In the genomic region with DNA sequence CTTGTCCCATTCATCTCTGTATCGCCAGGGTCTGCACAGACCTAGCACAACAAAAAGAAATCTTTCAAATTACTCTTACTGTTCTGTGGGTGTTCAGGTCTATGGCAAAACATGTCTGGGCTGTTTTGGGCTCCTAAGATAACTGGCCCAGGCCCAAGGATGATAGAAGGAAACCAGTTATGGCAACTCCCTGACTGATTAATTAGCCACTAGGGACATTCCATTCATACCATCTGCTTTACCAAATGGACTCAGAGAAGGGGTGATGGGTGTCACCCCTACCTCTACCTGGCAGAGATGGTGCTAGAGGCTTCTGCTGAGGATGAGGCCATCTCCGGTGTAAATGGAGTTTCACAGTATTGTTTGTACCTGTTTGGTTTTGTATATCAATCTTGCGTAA, we compare ENCODE assay signal across 9 cellular contexts. TPM values are rescaled to one million over a fixed set of nuclear protein-coding genes. Genes with fewer than 3 reads are reported as not detected.
DNase-seq lines count a peak whose midpoint lies in the region; ATAC-seq and TF ChIP-seq lines count a peak whose summit lies in the region.
"Had no signal": no experiment of that assay in that cellular context is flagged by ENCODE, and none has a peak within 500 bp of the region (broad histone marks: within the 10 kb centered on the region; RNA-seq: fewer than 3 reads in every experiment).

No MANE protein-coding gene starts in this region.

- H3K9me3 Mint-ChIP-seq in activated T-helper 2 cell treated with anti-CD3 and anti-CD28 coated beads, Interferon-gamma antibody, Interleukin-2, Interleukin-4, amounts not matched to agents 10 μg/mL and 5 μg/mL and 100 μg/mL, durations not matched to agents 14 hours and 24 hours and 36 hours, result no peaks in the 10 kb centered on the region
- no peaks in the 10 kb centered on the region for H3K9me3 Mint-ChIP-seq in type B pancreatic cell

- peak overlapping the region; percentile 79 for H3K4me3 Mint-ChIP-seq in activated T-helper 2 cell treated with anti-CD3 and anti-CD28 coated beads, Interferon-gamma antibody, Interleukin-2, Interleukin-4, amounts not matched to agents 10 μg/mL and 5 μg/mL and 100 μg/mL, durations not matched to agents 14 hours and 24 hours and 36 hours (ENCODE audit: low read depth)
- H3K4me3 Mint-ChIP-seq in type B pancreatic cell, result peak overlapping the region; percentile 85

- in situ Hi-C loops in HAP-1 (cut with MboI; ENCODE audit: low sequenced_read_pairs), result no loop called here

- peaks cover 3% of the 10 kb centered on the region for H3K36me3 Mint-ChIP-seq in activated T-helper 2 cell treated with anti-CD3 and anti-CD28 coated beads, Interferon-gamma antibody, Interleukin-2, Interleukin-4, amounts not matched to agents 10 μg/mL and 5 μg/mL and 100 μg/mL, durations not matched to agents 14 hours and 24 hours and 36 hours (ENCODE audit: low read depth)
- no peaks in the 10 kb centered on the region for H3K36me3 Mint-ChIP-seq in type B pancreatic cell

- peak overlapping the region in 4 of 12 donors; percentile 14 to 91 (median 62) for H3K27ac ChIP-seq in heart left ventricle

- H3K4me3 ChIP-seq in heart left ventricle (peak overlapping the region in 7 of 12 donors; percentile 79 to 98 (median 92)), lower leg skin (ENCODE audit: low read depth, poor library complexity, severe bottlenecking) (no peak overlapping the region), HAP-1 (no peak overlapping the region)

- intact Hi-C loops in heart left ventricle (cut with DNase I), result loop anchor here in 2 of 10 donors (5.0 to 10.0 kb wide), 3 partner anchors 98 to 250 kb away; a partner anchor contains a TSS
- intact Hi-C loops in left ventricle myocardium superior (cut with micrococcal nuclease), result no loop called here
- intact Hi-C loops in activated T-helper 2 cell treated with anti-CD3 and anti-CD28 coated beads, Interferon-gamma antibody, Interleukin-2, Interleukin-4, amounts not matched to agents 10 μg/mL and 5 μg/mL and 100 μg/mL, durations not matched to agents 14 hours and 24 hours and 36 hours (cut with micrococcal nuclease), result loop anchor here (5.0 kb wide), 1 partner anchor 260 kb away; a partner anchor contains a TSS
- intact Hi-C loops in lower leg skin (cut with DNase I; ENCODE audit: low total_unique reads), result no loop called here

- DNase-seq in heart left ventricle, result no peak
- no peak for DNase-seq in left ventricle myocardium superior
- no peak for DNase-seq in activated T-helper 2 cell treated with anti-CD3 and anti-CD28 coated beads, Interferon-gamma antibody, Interleukin-2, Interleukin-4, amounts not matched to agents 10 μg/mL and 5 μg/mL and 100 μg/mL, durations not matched to agents 14 hours and 24 hours and 36 hours (ENCODE audit: low spot score)
- DNase-seq in lower leg skin (ENCODE audit: low spot score in 2 of 2), result peak; percentile 55 to 63
- no peak for DNase-seq in type B pancreatic cell (ENCODE audit: extremely low spot score, unreplicated experiment)
- no peak for DNase-seq in HAP-1 (ENCODE audit: low spot score in 2 of 2)
- DNase-seq in NCI-H2227 treated with DMSO at 0.1 percent for 48 hours (lab: John Stamatoyannopoulos, UW), result no peak
- DNase-seq: cerebellar nuclear complex had no signal

- H3K4me1 Mint-ChIP-seq in activated T-helper 2 cell treated with anti-CD3 and anti-CD28 coated beads, Interferon-gamma antibody, Interleukin-2, Interleukin-4, amounts not matched to agents 10 μg/mL and 5 μg/mL and 100 μg/mL, durations not matched to agents 14 hours and 24 hours and 36 hours (ENCODE audit: low read depth), result peaks cover 40% of the 10 kb centered on the region
- peaks cover 19% of the 10 kb centered on the region for H3K4me1 Mint-ChIP-seq in type B pancreatic cell (ENCODE audit: unreplicated experiment)

- peaks cover 7% of the 10 kb centered on the region for H3K27me3 Mint-ChIP-seq in activated T-helper 2 cell treated with anti-CD3 and anti-CD28 coated beads, Interferon-gamma antibody, Interleukin-2, Interleukin-4, amounts not matched to agents 10 μg/mL and 5 μg/mL and 100 μg/mL, durations not matched to agents 14 hours and 24 hours and 36 hours (ENCODE audit: low read depth)
- H3K27me3 Mint-ChIP-seq in type B pancreatic cell, result peaks cover 10% of the 10 kb centered on the region

- peaks cover 0 to 12% (median under 1%) of the 10 kb centered on the region in 9 donors for H3K36me3 ChIP-seq in heart left ventricle
- H3K36me3 ChIP-seq in HAP-1 (replicated peaks), result no peaks in the 10 kb centered on the region

- 95 to 98% (median 95%) methylated on average over 3 of the region's 3 CpGs for WGBS in heart left ventricle, 4 donors
- 50 to 64% methylated on average over 3 of the region's 3 CpGs for WGBS in lower leg skin, 2 donors

- TF ChIP-seq CTCF in heart left ventricle (IDR thresholded peaks at IDR 0.05) (no peak), lower leg skin (IDR thresholded peaks at IDR 0.05) (no peak), type B pancreatic cell (conservative IDR thresholded peaks at IDR 0.05) (no peak)

- TF ChIP-seq POLR2A in heart left ventricle (IDR thresholded peaks at IDR 0.05), result no peak
- TF ChIP-seq POLR2A in lower leg skin (IDR thresholded peaks at IDR 0.05), result no peak

- H3K9me3 ChIP-seq in heart left ventricle, result no peaks in the 10 kb centered on the region
- no peaks in the 10 kb centered on the region for H3K9me3 ChIP-seq in HAP-1

- no peaks in the 10 kb centered on the region for H3K27me3 ChIP-seq in heart left ventricle
- H3K27me3 ChIP-seq in HAP-1 (ENCODE audit: low read depth), result no peaks in the 10 kb centered on the region

- peak overlapping the region; percentile 25 for H3K27ac Mint-ChIP-seq in activated T-helper 2 cell treated with anti-CD3 and anti-CD28 coated beads, Interferon-gamma antibody, Interleukin-2, Interleukin-4, amounts not matched to agents 10 μg/mL and 5 μg/mL and 100 μg/mL, durations not matched to agents 14 hours and 24 hours and 36 hours
- H3K27ac Mint-ChIP-seq in type B pancreatic cell, result peak overlapping the region; percentile 91

- ATAC-seq in heart left ventricle (no peak), left ventricle myocardium superior (no peak), HG03097 (IDR thresholded peaks at IDR 0.05; ENCODE audit: low FRiP score, unreplicated experiment) (no peak)

- H3K4me1 ChIP-seq in heart left ventricle (peaks cover 0 to 70% (median 14%) of the 10 kb centered on the region in 12 donors), HAP-1 (no peaks in the 10 kb centered on the region)

RNA-seq across cellular contexts. Expression of a gene that starts 1.9 kb away (rescaled TPM):
- total RNA-seq in heart left ventricle (10 to 100 TPM in 6 of 9 donors, 1 to 10 TPM in 3; 5.2 to 26.4 (median 13.8) TPM), left ventricle myocardium superior (13.9 TPM), lower leg skin (100 to 1,000 TPM in 2 of 4 donors, 10 to 100 TPM in 2; 82.4 to 128 (median 99.2) TPM), type B pancreatic cell (ENCODE audit: low replicate concordance) (7.6 and 10.7 TPM in 2 replicates)
- 10 to 100 TPM in 1 of 2 donors, 1 to 10 TPM in 1; 9.6 to 17.8 TPM for polyA plus RNA-seq in heart left ventricle
- total RNA-seq in activated T-helper 2 cell treated with anti-CD3 and anti-CD28 coated beads, Interferon-gamma antibody, Interleukin-2, Interleukin-4, amounts not matched to agents 10 μg/mL and 5 μg/mL and 100 μg/mL, durations not matched to agents 14 hours and 24 hours and 36 hours, result 4.7 and 5.0 TPM in 2 replicates

Comparison
In these comparisons a context has a peak if more than half of its experiments do, and no peak if none do; other contexts are left out.
1. DNase-seq: peak in lower leg skin (2 of 2); none in heart left ventricle (0 of 5), left ventricle myocardium superior (single experiment), activated T-helper 2 cell treated with anti-CD3 and anti-CD28 coated beads, Interferon-gamma antibody, Interleukin-2, Interleukin-4, amounts not matched to agents 10 μg/mL and 5 μg/mL and 100 μg/mL, durations not matched to agents 14 hours and 24 hours and 36 hours (single experiment), type B pancreatic cell (single experiment), HAP-1 (0 of 2) and NCI-H2227 treated with DMSO at 0.1 percent for 48 hours (single experiment).
2. H3K4me3 ChIP-seq: peak in heart left ventricle (7 of 12); none in lower leg skin (single experiment) and HAP-1 (single experiment).